In genomic region chr1:31182352-31182751, GRCh38 we compare ENCODE assay signal across 8 cellular contexts. TPM values are rescaled to one million over a fixed set of nuclear protein-coding genes. Genes with fewer than 3 reads are reported as not detected.
DNase-seq lines count a peak whose midpoint lies in the region; ATAC-seq and TF ChIP-seq lines count a peak whose summit lies in the region.

No MANE protein-coding gene starts in this region.

- H3K27ac Mint-ChIP-seq in CD14-positive monocyte = no peak overlapping the region
- no peak overlapping the region for H3K27ac Mint-ChIP-seq in activated naive CD4-positive, alpha-beta T cell treated with anti-CD3 and anti-CD28 coated beads, Interleukin-2, amount 50 U/mL, for 24 hours

- no peaks in the 10 kb centered on the region for H3K4me1 ChIP-seq in cardiac muscle cell (ENCODE audit: low read depth)
- H3K4me1 ChIP-seq in psoas muscle = peaks cover 12% of the 10 kb centered on the region

- peak overlapping the region in 1 of 2 donors; percentile 75 for H3K4me3 Mint-ChIP-seq in CD14-positive monocyte
- peak overlapping the region; percentile 11 for H3K4me3 Mint-ChIP-seq in activated naive CD4-positive, alpha-beta T cell treated with anti-CD3 and anti-CD28 coated beads, Interleukin-2, amount 50 U/mL, for 24 hours

- intact Hi-C loops in CD14-positive monocyte (cut with micrococcal nuclease) (loop anchor here (1.0 to 10.0 kb wide), 3 partner anchors 232 to 372 kb away; partner anchors contain the start of gene SERINC2 (in 1 of the 2)), psoas muscle (cut with DNase I) (loop anchor here (5.0 kb wide), 2 partner anchors 75 to 240 kb away; no protein-coding TSS in a partner anchor)

- DNase-seq in CD14-positive monocyte (ENCODE audit: low spot score) (peak; percentile 58), HT1080 (ENCODE audit: low read depth) (peak; percentile 85), SIG-M5 (lab: John Stamatoyannopoulos, UW) (peak; percentile 19), cardiac muscle cell (ENCODE audit: low read depth in 1 of 2, low spot score in 1 of 2) (peak; percentile 92 to 95), psoas muscle (peak; percentile 86 to 94)

- TF ChIP-seq CTCF in CD14-positive monocyte (IDR thresholded peaks at IDR 0.05) = no peak
- TF ChIP-seq CTCF in cardiac muscle cell (IDR thresholded peaks at IDR 0.05; ENCODE audit: low read depth, low read length) = peak; percentile 46
- peak; percentile 48 for TF ChIP-seq CTCF in psoas muscle (IDR thresholded peaks at IDR 0.05)

- no peaks in the 10 kb centered on the region for H3K36me3 Mint-ChIP-seq in CD14-positive monocyte
- peaks cover 2% of the 10 kb centered on the region for H3K36me3 Mint-ChIP-seq in activated naive CD4-positive, alpha-beta T cell treated with anti-CD3 and anti-CD28 coated beads, Interleukin-2, amount 50 U/mL, for 24 hours

- H3K36me3 ChIP-seq in cardiac muscle cell = no peaks in the 10 kb centered on the region
- H3K36me3 ChIP-seq in psoas muscle (ENCODE audit: insufficient read depth in 1 of 2, low read depth in 1 of 2) = no peaks in the 10 kb centered on the region

- ATAC-seq in psoas muscle (peak; percentile 93 to 94 (median 93)), HG03378 (IDR thresholded peaks at IDR 0.05; ENCODE audit: unreplicated experiment) (no peak), GM18873 (IDR thresholded peaks at IDR 0.05; ENCODE audit: low FRiP score, unreplicated experiment) (no peak)

- H3K27ac ChIP-seq in cardiac muscle cell (no peak overlapping the region), psoas muscle (peak overlapping the region; percentile 52)

- H3K27me3 Mint-ChIP-seq in CD14-positive monocyte (ENCODE audit: low read depth in 3 of 3) = peaks cover 5 to 37% (median 24%) of the 10 kb centered on the region in 3 donors
- H3K27me3 Mint-ChIP-seq in activated naive CD4-positive, alpha-beta T cell treated with anti-CD3 and anti-CD28 coated beads, Interleukin-2, amount 50 U/mL, for 24 hours = peaks cover 35% of the 10 kb centered on the region

- H3K4me3 ChIP-seq in cardiac muscle cell = no peak overlapping the region
- H3K4me3 ChIP-seq in psoas muscle = peak overlapping the region; percentile 55

- no peaks in the 10 kb centered on the region for H3K9me3 ChIP-seq in cardiac muscle cell (ENCODE audit: low read depth)
- no peaks in the 10 kb centered on the region for H3K9me3 ChIP-seq in psoas muscle

- peaks cover 0 to 3% (median 0%) of the 10 kb centered on the region in 7 donors for H3K9me3 Mint-ChIP-seq in CD14-positive monocyte
- H3K9me3 Mint-ChIP-seq in activated naive CD4-positive, alpha-beta T cell treated with anti-CD3 and anti-CD28 coated beads, Interleukin-2, amount 50 U/mL, for 24 hours = peaks cover 4% of the 10 kb centered on the region

- H3K4me1 Mint-ChIP-seq in CD14-positive monocyte = peaks cover 13% of the 10 kb centered on the region
- H3K4me1 Mint-ChIP-seq in activated naive CD4-positive, alpha-beta T cell treated with anti-CD3 and anti-CD28 coated beads, Interleukin-2, amount 50 U/mL, for 24 hours = peaks cover 3% of the 10 kb centered on the region

- WGBS in psoas muscle, 3 donors = 1 to 2% (median 1%) methylated on average over 18 of the region's 18 CpGs

- H3K27me3 ChIP-seq in cardiac muscle cell (peaks cover 6% of the 10 kb centered on the region), psoas muscle (ENCODE audit: insufficient read depth in 3 of 3, low read length in 2 of 3) (no peaks in the 10 kb centered on the region)

RNA-seq across cellular contexts. Expression of gene NKAIN1, which starts 57.3 kb away (rescaled TPM):
- not detected for polyA plus RNA-seq in CD14-positive monocyte
- total RNA-seq in HT1080 (2014; rRNA removed; shearing (Covaris generic)) = 0.58 TPM in 1 of 2 replicates, not detected in the other
- polyA plus RNA-seq in HT1080 (2015; cell fraction: cytosol; rRNA removed) = 0.05 and 0.15 TPM in 2 replicates
- polyA plus RNA-seq in HT1080 (2015; cell fraction: nucleus; rRNA removed) = not detected in 2 replicates
- 1.7 and 1.9 TPM in 2 replicates for total RNA-seq in cardiac muscle cell
- polyA plus RNA-seq in cardiac muscle cell = 2.4 and 2.8 TPM in 2 replicates
- total RNA-seq in psoas muscle = 10 to 100 TPM in 1 of 4 donors, 1 to 10 TPM in 3; 3.7 to 11.9 (median 6.3) TPM
- polyA plus RNA-seq in psoas muscle = 1 to 10 TPM; 3.3 to 7.0 (median 3.4) TPM

Comparison
In these comparisons a context has a peak if more than half of its experiments do, and no peak if none do; other contexts are left out.
1. DNase-seq: peak in every context shown above with its lines; median percentile 94 in cardiac muscle cell; 90 in psoas muscle; 85 in HT1080; 58 in CD14-positive monocyte; 19 in SIG-M5.
2. ATAC-seq: peak in psoas muscle (4 of 4); none in HG03378 (single experiment) and GM18873 (single experiment).